8 cellular contexts compared by ENCODE assay signal in the genomic region with DNA sequence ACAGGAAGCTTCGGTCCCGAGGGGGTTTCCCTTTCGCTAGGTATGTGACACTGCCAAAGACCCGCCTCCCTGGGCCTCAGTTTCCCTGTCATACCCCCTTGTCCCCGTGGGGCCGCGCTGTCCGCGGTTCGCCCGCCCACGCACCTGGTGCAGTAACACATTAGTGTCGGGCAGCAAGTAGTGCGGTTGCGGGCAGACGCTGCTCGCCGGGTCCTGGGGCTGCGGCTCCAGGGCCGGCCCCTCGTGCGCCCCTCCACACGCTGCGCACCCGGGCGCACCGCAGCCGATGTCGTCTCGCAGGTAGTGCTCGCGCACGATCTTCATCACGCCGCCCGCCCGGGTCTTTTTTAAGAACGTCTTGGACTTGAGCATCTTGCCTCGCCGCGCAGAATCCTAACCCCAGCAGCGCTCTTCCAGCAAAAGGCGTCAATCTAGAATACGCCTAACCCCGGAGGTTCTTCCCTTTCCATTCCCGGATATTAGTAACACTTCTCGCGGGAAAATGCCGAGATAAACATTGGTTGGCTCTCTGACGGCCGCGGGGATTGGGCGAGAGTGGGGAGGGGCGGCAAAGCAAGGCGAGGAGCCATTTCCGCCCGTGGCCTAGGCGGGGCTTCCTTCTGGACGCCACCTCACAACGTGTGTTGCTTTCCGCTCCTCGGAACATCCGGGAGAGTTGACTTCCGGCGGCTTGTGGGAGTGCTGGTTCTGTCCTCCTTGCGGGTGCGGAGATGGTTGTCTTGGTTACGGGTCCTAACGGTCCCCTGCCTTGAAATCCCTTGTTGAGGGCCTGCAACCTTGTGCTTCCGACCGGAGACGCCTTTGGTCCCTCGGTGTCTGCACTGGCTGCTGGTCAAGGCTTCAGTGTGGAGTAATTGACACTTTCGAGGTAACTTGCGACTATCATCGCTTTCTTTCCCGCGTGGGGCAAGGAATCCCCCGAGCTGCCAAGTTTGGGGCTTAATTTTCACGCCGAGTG. TPM values are rescaled to one million over a fixed set of nuclear protein-coding genes. Genes with fewer than 3 reads are reported as not detected.
DNase-seq lines count a peak whose midpoint lies in the region; ATAC-seq and TF ChIP-seq lines count a peak whose summit lies in the region.

A gene with protein sequence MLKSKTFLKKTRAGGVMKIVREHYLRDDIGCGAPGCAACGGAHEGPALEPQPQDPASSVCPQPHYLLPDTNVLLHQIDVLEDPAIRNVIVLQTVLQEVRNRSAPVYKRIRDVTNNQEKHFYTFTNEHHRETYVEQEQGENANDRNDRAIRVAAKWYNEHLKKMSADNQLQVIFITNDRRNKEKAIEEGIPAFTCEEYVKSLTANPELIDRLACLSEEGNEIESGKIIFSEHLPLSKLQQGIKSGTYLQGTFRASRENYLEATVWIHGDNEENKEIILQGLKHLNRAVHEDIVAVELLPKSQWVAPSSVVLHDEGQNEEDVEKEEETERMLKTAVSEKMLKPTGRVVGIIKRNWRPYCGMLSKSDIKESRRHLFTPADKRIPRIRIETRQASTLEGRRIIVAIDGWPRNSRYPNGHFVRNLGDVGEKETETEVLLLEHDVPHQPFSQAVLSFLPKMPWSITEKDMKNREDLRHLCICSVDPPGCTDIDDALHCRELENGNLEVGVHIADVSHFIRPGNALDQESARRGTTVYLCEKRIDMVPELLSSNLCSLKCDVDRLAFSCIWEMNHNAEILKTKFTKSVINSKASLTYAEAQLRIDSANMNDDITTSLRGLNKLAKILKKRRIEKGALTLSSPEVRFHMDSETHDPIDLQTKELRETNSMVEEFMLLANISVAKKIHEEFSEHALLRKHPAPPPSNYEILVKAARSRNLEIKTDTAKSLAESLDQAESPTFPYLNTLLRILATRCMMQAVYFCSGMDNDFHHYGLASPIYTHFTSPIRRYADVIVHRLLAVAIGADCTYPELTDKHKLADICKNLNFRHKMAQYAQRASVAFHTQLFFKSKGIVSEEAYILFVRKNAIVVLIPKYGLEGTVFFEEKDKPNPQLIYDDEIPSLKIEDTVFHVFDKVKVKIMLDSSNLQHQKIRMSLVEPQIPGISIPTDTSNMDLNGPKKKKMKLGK (minus strand): TSS at position 440 of the 979 bp plus-strand sequence. CDS start 68 bp downstream, at position 372.
A gene with protein sequence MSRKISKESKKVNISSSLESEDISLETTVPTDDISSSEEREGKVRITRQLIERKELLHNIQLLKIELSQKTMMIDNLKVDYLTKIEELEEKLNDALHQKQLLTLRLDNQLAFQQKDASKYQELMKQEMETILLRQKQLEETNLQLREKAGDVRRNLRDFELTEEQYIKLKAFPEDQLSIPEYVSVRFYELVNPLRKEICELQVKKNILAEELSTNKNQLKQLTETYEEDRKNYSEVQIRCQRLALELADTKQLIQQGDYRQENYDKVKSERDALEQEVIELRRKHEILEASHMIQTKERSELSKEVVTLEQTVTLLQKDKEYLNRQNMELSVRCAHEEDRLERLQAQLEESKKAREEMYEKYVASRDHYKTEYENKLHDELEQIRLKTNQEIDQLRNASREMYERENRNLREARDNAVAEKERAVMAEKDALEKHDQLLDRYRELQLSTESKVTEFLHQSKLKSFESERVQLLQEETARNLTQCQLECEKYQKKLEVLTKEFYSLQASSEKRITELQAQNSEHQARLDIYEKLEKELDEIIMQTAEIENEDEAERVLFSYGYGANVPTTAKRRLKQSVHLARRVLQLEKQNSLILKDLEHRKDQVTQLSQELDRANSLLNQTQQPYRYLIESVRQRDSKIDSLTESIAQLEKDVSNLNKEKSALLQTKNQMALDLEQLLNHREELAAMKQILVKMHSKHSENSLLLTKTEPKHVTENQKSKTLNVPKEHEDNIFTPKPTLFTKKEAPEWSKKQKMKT (plus strand): TSS at position 673 of the 979 bp plus-strand sequence. CDS start 1,337 bp downstream, outside the sequence.

- H3K27ac Mint-ChIP-seq in endothelial cell (ENCODE audit: unreplicated experiment) (peak within 1 kb of the TSS; percentile 97), mesothelial cell of epicardium (peak within 1 kb of the TSS; percentile 99)

- DNase-seq in DMS 273 (lab: John Stamatoyannopoulos, UW; ENCODE audit: unreplicated experiment) (peak; percentile 99), endothelial cell (ENCODE audit: low spot score) (peak; percentile 97), mesothelial cell of epicardium (ENCODE audit: low spot score in 2 of 2, unreplicated experiment in 2 of 2) (peak; percentile 89 to 94)
- DNase-seq in activated CD8-positive, alpha-beta memory T cell treated with anti-CD3 and anti-CD28 coated beads, Interleukin-2, amount 50 U/mL, for 4 hours = peak; percentile 94
- DNase-seq in stimulated activated CD8-positive, alpha-beta memory T cell treated with anti-CD3 and anti-CD28 coated beads, Interleukin-15, amount 100 ng/mL, for 48 hours (ENCODE audit: low read depth in 2 of 2) = peak; percentile 95 to 96

- H3K4me1 Mint-ChIP-seq in endothelial cell (ENCODE audit: unreplicated experiment) (peaks cover 33% of the 10 kb centered on the region), mesothelial cell of epicardium (peaks cover 46% of the 10 kb centered on the region)

- no peaks in the 10 kb centered on the region for H4K20me1 ChIP-seq in OCI-LY1 (ENCODE audit: insufficient read depth, low read length)

- H3K27me3 ChIP-seq in HUES64 (ENCODE audit: insufficient read depth, low read length) = no peaks in the 10 kb centered on the region
- H3K27me3 ChIP-seq in OCI-LY1 (ENCODE audit: insufficient read depth, low read length) = no peaks in the 10 kb centered on the region

- H3K36me3 ChIP-seq in HUES64 (ENCODE audit: insufficient read depth, low read length) = peaks cover 57% of the 10 kb centered on the region
- H3K36me3 ChIP-seq in OCI-LY1 (ENCODE audit: insufficient read depth, low read length) = peaks cover 48% of the 10 kb centered on the region

- peak; percentile 43; the same call in 1 of the 2 replicates for TF ChIP-seq CTCF in OCI-LY1 (IDR thresholded peaks at IDR 0.05; ENCODE audit: low read length)
- no peak for TF ChIP-seq CTCF in endothelial cell (IDR thresholded peaks at IDR 0.05; ENCODE audit: unreplicated experiment)
- no peak for TF ChIP-seq CTCF in mesothelial cell of epicardium (IDR thresholded peaks at IDR 0.05; ENCODE audit: unreplicated experiment)

- peak within 1 kb of the TSS; percentile 88 for H3K4me2 ChIP-seq in OCI-LY1 (ENCODE audit: low read length)

- H3K4me3 Mint-ChIP-seq in endothelial cell (ENCODE audit: unreplicated experiment) (peak within 1 kb of the TSS; percentile 97), mesothelial cell of epicardium (peak within 1 kb of the TSS; percentile 99)

- no peak within 1 kb of the TSS for H2AFZ ChIP-seq in OCI-LY1 (ENCODE audit: low read length)

- H3K9ac ChIP-seq in HUES64 (ENCODE audit: low read depth, low read length) = peak within 1 kb of the TSS; percentile 93
- peak within 1 kb of the TSS; percentile 79 for H3K9ac ChIP-seq in OCI-LY1 (ENCODE audit: low read length)

- no peaks in the 10 kb centered on the region for H3F3A ChIP-seq in OCI-LY1 (ENCODE audit: insufficient read depth, low read length)

- H3K27ac ChIP-seq in HUES64 (ENCODE audit: low read depth, low read length) (peak within 1 kb of the TSS; percentile 80), OCI-LY1 (ENCODE audit: low read depth, low read length, poor library complexity, severe bottlenecking) (peak within 1 kb of the TSS; percentile 53)

- no peaks in the 10 kb centered on the region for H3K9me2 ChIP-seq in OCI-LY1 (ENCODE audit: low read depth, low read length)

- H3K4me1 ChIP-seq in HUES64 (ENCODE audit: insufficient read depth, low read length) (peaks cover 14% of the 10 kb centered on the region; the same call in 1 of the 2 replicates), OCI-LY1 (ENCODE audit: insufficient read depth, low read length, severe bottlenecking) (peaks cover 35% of the 10 kb centered on the region)

- peaks cover 12% of the 10 kb centered on the region for H3K27me3 Mint-ChIP-seq in endothelial cell (ENCODE audit: unreplicated experiment)
- H3K27me3 Mint-ChIP-seq in mesothelial cell of epicardium (ENCODE audit: low read depth) = no peaks in the 10 kb centered on the region

- ATAC-seq in GM21447 (IDR thresholded peaks at IDR 0.05; ENCODE audit: unreplicated experiment) = peak; percentile 95

- H3K79me2 ChIP-seq in OCI-LY1 (ENCODE audit: insufficient read depth, low read length) = peaks cover 65% of the 10 kb centered on the region

- H3K36me3 Mint-ChIP-seq in endothelial cell (ENCODE audit: low read depth, unreplicated experiment) (peaks cover 4% of the 10 kb centered on the region), mesothelial cell of epicardium (peaks cover 15% of the 10 kb centered on the region)

- WGBS in HUES64 = under 1% methylated on average over 79 of the region's 81 CpGs

- H3K9me3 Mint-ChIP-seq in endothelial cell (ENCODE audit: unreplicated experiment) = no peaks in the 10 kb centered on the region
- H3K9me3 Mint-ChIP-seq in mesothelial cell of epicardium = no peaks in the 10 kb centered on the region

- no peaks in the 10 kb centered on the region for H3K9me3 ChIP-seq in HUES64 (ENCODE audit: insufficient read depth, low read depth, low read length)
- H3K9me3 ChIP-seq in OCI-LY1 (ENCODE audit: low read length) = no peaks in the 10 kb centered on the region

- H3K4me3 ChIP-seq in HUES64 (ENCODE audit: low read length) = peak within 1 kb of the TSS; percentile 79
- H3K4me3 ChIP-seq in OCI-LY1 (ENCODE audit: low read depth, low read length, poor library complexity, severe bottlenecking) = peak within 1 kb of the TSS; percentile 78

RNA-seq across cellular contexts. Expression of the first gene that starts in this region (rescaled TPM):
- 36.5 TPM for polyA plus RNA-seq in HUES64 (2013, experiment 1 of 2)
- 33.9 TPM for polyA plus RNA-seq in HUES64 (2013, experiment 2 of 2)
- total RNA-seq in endothelial cell (ENCODE audit: unreplicated experiment) (39.1 TPM), mesothelial cell of epicardium (31.3 to 33.7 TPM (median 33.2 TPM) in 3 replicates)

RNA-seq across cellular contexts. Expression of the second gene that starts in this region (rescaled TPM):
- 9.6 TPM for polyA plus RNA-seq in HUES64 (2013, experiment 1 of 2)
- 15.3 TPM for polyA plus RNA-seq in HUES64 (2013, experiment 2 of 2)
- total RNA-seq in endothelial cell (ENCODE audit: unreplicated experiment) (24.0 TPM), mesothelial cell of epicardium (34.4 to 40.2 TPM (median 38.8 TPM) in 3 replicates)

Comparison
In these comparisons a context has a peak if more than half of its experiments do, and no peak if none do; other contexts are left out.
1. Peak in every context shown above with its lines: DNase-seq, ATAC-seq, H3K4me3 ChIP-seq and H3K27ac ChIP-seq.